In the genomic region with DNA sequence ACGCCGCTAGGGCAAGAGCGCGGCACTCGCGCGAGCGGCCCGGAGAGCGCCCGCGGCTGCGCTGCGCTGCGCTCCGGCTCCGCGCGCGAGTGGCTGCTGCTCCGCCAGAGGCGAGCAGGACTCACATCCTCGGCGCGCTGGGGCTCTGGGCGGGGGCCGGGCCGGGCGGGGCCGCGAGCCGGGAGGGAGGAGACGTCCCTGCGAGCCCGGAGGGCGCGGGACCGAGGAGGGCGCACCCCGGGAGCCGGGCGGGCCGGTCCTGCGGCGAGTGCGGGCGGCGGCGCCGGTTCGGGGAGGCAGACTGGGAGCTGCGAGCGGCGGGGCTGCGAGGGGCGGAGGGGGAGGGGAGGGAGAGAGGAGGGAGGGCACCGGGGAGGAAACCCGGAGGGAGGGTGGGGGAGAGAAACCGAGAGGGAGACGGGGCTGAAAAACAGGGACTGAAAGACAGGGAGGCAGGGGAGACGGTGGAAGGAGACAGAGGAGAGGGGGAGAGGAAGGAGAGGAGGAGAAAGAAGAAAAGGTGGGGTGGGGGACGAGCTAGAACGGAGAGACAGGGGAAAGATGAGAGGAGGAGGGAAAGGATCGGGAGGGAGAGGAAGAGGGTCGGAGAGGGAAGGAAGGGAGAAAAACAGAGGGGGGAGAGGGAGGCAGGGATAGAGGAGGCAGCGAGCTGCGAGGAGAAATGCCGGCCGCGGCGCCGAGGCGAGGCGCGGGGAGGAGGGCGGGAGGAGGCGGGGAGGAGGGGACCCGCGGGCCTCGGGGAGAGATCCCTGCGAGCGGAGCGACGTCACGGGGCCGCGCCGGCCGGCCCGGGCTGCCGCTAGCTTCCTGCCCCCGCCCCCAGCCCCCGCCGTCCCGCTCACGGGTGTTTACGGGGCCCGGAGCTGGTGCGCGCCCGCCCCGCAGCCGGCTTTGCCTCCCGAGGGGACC, we compare ENCODE assay signal across 1 cellular context.
TF ChIP-seq lines count a peak whose summit lies in the region.

CAMK2N1 (minus strand) TSS at position 684 of the 930 bp plus-strand sequence. CDS start 831 bp downstream, outside the sequence.

TF ChIP-seq in HepG2, 621 proteins besides CTCF, POLR2A, EP300 and RAD21 (continued from another document and continues in another):
- TF ChIP-seq TFDP1 (CRISPR knock-in tag; IDR thresholded peaks at IDR 0.05; ENCODE audit: borderline replicate concordance) (peak; percentile 16; the same call in 1 of the 2 replicates), HDAC1 (CRISPR knock-in tag; IDR thresholded peaks at IDR 0.05) (no peak; the same call in 1 of the 2 replicates), RFXAP (CRISPR knock-in tag; IDR thresholded peaks at IDR 0.05; ENCODE audit: borderline replicate concordance) (no peak), KLF9 (CRISPR knock-in tag; IDR thresholded peaks at IDR 0.05; ENCODE audit: low read depth) (no peak), SAP130 (CRISPR knock-in tag; IDR thresholded peaks at IDR 0.05; ENCODE audit: low read depth) (peak; percentile 62), PAX8 (CRISPR knock-in tag; IDR thresholded peaks at IDR 0.05; ENCODE audit: borderline replicate concordance) (no peak), ZNF430 (CRISPR knock-in tag; IDR thresholded peaks at IDR 0.05) (no peak), ZKSCAN8 (CRISPR knock-in tag; IDR thresholded peaks at IDR 0.05; ENCODE audit: borderline replicate concordance) (no peak), POGK (CRISPR knock-in tag; conservative IDR thresholded peaks at IDR 0.05) (peak; percentile 2; the same call in 1 of the 2 replicates), ZFP36L1 (CRISPR knock-in tag; IDR thresholded peaks at IDR 0.05) (no peak), CREB1 (IDR thresholded peaks at IDR 0.05) (0 out of 2 replicates have a peak, but pooled peaks have one; percentile 1), CREB1 (CRISPR knock-in tag; IDR thresholded peaks at IDR 0.05) (no peak), ZNF775 (CRISPR knock-in tag; IDR thresholded peaks at IDR 0.05; ENCODE audit: borderline replicate concordance) (no peak), SIX4 (CRISPR knock-in tag; IDR thresholded peaks at IDR 0.05) (no peak), EED (CRISPR knock-in tag; IDR thresholded peaks at IDR 0.05) (0 out of 2 replicates have a peak, but pooled peaks have one; percentile 20), NR2F6 (IDR thresholded peaks at IDR 0.05) (no peak), NR2F6 (CRISPR knock-in tag; IDR thresholded peaks at IDR 0.05) (no peak), TBX2 (CRISPR knock-in tag; IDR thresholded peaks at IDR 0.05; ENCODE audit: borderline replicate concordance) (peak; percentile 68; the same call in 1 of the 2 replicates), KLF11 (CRISPR knock-in tag; IDR thresholded peaks at IDR 0.05) (no peak), STAG1 (CRISPR knock-in tag; IDR thresholded peaks at IDR 0.05) (no peak), ZNF530 (CRISPR knock-in tag; IDR thresholded peaks at IDR 0.05; ENCODE audit: low read depth) (no peak), ZNF546 (CRISPR knock-in tag; conservative IDR thresholded peaks at IDR 0.05) (0 out of 2 replicates have a peak, but pooled peaks have one; percentile 29), ZBTB25 (CRISPR knock-in tag; IDR thresholded peaks at IDR 0.05) (0 out of 2 replicates have a peak, but pooled peaks have one; percentile 66), REL (CRISPR knock-in tag; conservative IDR thresholded peaks at IDR 0.05) (no peak), NR2C2 (CRISPR knock-in tag; IDR thresholded peaks at IDR 0.05; ENCODE audit: borderline replicate concordance) (no peak), TBL1XR1 (IDR thresholded peaks at IDR 0.05; ENCODE audit: borderline replicate concordance, low read length, partially characterized antibody) (no peak), ONECUT2 (CRISPR knock-in tag; IDR thresholded peaks at IDR 0.05) (no peak), ZNF598 (CRISPR knock-in tag; IDR thresholded peaks at IDR 0.05; ENCODE audit: borderline replicate concordance) (no peak), ARNT2 (CRISPR knock-in tag; IDR thresholded peaks at IDR 0.05; ENCODE audit: low read depth) (no peak), KAT7 (CRISPR knock-in tag; IDR thresholded peaks at IDR 0.05; ENCODE audit: borderline replicate concordance) (peak; percentile 76), HOXA7 (CRISPR knock-in tag; IDR thresholded peaks at IDR 0.05) (no peak), ZNF746 (CRISPR knock-in tag; IDR thresholded peaks at IDR 0.05) (no peak), SOX5 (CRISPR knock-in tag; IDR thresholded peaks at IDR 0.05; ENCODE audit: borderline replicate concordance) (no peak), SAFB2 (CRISPR knock-in tag; IDR thresholded peaks at IDR 0.05; ENCODE audit: borderline replicate concordance, low read depth) (0 out of 2 replicates have a peak, but pooled peaks have one; percentile 87), PAF1 (CRISPR knock-in tag; IDR thresholded peaks at IDR 0.05) (no peak)
- TF ChIP-seq, protein P1, sequence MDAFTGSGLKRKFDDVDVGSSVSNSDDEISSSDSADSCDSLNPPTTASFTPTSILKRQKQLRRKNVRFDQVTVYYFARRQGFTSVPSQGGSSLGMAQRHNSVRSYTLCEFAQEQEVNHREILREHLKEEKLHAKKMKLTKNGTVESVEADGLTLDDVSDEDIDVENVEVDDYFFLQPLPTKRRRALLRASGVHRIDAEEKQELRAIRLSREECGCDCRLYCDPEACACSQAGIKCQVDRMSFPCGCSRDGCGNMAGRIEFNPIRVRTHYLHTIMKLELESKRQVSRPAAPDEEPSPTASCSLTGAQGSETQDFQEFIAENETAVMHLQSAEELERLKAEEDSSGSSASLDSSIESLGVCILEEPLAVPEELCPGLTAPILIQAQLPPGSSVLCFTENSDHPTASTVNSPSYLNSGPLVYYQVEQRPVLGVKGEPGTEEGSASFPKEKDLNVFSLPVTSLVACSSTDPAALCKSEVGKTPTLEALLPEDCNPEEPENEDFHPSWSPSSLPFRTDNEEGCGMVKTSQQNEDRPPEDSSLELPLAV (CRISPR knock-in tag; conservative IDR thresholded peaks at IDR 0.05; ENCODE audit: low read depth): no peak
- TF ChIP-seq, protein P2, sequence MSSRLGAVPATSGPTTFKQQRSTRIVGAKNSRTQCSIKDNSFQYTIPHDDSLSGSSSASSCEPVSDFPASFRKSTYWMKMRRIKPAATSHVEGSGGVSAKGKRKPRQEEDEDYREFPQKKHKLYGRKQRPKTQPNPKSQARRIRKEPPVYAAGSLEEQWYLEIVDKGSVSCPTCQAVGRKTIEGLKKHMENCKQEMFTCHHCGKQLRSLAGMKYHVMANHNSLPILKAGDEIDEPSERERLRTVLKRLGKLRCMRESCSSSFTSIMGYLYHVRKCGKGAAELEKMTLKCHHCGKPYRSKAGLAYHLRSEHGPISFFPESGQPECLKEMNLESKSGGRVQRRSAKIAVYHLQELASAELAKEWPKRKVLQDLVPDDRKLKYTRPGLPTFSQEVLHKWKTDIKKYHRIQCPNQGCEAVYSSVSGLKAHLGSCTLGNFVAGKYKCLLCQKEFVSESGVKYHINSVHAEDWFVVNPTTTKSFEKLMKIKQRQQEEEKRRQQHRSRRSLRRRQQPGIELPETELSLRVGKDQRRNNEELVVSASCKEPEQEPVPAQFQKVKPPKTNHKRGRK (CRISPR knock-in tag; IDR thresholded peaks at IDR 0.05): 0 out of 2 replicates have a peak, but pooled peaks have one; percentile 45
- TF ChIP-seq, protein P3, sequence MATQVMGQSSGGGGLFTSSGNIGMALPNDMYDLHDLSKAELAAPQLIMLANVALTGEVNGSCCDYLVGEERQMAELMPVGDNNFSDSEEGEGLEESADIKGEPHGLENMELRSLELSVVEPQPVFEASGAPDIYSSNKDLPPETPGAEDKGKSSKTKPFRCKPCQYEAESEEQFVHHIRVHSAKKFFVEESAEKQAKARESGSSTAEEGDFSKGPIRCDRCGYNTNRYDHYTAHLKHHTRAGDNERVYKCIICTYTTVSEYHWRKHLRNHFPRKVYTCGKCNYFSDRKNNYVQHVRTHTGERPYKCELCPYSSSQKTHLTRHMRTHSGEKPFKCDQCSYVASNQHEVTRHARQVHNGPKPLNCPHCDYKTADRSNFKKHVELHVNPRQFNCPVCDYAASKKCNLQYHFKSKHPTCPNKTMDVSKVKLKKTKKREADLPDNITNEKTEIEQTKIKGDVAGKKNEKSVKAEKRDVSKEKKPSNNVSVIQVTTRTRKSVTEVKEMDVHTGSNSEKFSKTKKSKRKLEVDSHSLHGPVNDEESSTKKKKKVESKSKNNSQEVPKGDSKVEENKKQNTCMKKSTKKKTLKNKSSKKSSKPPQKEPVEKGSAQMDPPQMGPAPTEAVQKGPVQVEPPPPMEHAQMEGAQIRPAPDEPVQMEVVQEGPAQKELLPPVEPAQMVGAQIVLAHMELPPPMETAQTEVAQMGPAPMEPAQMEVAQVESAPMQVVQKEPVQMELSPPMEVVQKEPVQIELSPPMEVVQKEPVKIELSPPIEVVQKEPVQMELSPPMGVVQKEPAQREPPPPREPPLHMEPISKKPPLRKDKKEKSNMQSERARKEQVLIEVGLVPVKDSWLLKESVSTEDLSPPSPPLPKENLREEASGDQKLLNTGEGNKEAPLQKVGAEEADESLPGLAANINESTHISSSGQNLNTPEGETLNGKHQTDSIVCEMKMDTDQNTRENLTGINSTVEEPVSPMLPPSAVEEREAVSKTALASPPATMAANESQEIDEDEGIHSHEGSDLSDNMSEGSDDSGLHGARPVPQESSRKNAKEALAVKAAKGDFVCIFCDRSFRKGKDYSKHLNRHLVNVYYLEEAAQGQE (IDR thresholded peaks at IDR 0.05; ENCODE audit: borderline replicate concordance in 1 of 2, low read depth in 1 of 2, low read length in 2 of 2): peak in 1 of 2 experiments; percentile 55; a peak in 1 of 4 replicates
- TF ChIP-seq, protein P4, sequence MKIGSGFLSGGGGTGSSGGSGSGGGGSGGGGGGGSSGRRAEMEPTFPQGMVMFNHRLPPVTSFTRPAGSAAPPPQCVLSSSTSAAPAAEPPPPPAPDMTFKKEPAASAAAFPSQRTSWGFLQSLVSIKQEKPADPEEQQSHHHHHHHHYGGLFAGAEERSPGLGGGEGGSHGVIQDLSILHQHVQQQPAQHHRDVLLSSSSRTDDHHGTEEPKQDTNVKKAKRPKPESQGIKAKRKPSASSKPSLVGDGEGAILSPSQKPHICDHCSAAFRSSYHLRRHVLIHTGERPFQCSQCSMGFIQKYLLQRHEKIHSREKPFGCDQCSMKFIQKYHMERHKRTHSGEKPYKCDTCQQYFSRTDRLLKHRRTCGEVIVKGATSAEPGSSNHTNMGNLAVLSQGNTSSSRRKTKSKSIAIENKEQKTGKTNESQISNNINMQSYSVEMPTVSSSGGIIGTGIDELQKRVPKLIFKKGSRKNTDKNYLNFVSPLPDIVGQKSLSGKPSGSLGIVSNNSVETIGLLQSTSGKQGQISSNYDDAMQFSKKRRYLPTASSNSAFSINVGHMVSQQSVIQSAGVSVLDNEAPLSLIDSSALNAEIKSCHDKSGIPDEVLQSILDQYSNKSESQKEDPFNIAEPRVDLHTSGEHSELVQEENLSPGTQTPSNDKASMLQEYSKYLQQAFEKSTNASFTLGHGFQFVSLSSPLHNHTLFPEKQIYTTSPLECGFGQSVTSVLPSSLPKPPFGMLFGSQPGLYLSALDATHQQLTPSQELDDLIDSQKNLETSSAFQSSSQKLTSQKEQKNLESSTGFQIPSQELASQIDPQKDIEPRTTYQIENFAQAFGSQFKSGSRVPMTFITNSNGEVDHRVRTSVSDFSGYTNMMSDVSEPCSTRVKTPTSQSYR (CRISPR knock-in tag; IDR thresholded peaks at IDR 0.05; ENCODE audit: borderline replicate concordance): no peak; the same call in 1 of the 2 replicates
- TF ChIP-seq, protein P5, sequence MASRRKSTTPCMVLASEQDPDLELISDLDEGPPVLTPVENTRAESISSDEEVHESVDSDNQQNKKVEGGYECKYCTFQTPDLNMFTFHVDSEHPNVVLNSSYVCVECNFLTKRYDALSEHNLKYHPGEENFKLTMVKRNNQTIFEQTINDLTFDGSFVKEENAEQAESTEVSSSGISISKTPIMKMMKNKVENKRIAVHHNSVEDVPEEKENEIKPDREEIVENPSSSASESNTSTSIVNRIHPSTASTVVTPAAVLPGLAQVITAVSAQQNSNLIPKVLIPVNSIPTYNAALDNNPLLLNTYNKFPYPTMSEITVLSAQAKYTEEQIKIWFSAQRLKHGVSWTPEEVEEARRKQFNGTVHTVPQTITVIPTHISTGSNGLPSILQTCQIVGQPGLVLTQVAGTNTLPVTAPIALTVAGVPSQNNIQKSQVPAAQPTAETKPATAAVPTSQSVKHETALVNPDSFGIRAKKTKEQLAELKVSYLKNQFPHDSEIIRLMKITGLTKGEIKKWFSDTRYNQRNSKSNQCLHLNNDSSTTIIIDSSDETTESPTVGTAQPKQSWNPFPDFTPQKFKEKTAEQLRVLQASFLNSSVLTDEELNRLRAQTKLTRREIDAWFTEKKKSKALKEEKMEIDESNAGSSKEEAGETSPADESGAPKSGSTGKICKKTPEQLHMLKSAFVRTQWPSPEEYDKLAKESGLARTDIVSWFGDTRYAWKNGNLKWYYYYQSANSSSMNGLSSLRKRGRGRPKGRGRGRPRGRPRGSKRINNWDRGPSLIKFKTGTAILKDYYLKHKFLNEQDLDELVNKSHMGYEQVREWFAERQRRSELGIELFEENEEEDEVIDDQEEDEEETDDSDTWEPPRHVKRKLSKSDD (CRISPR knock-in tag; IDR thresholded peaks at IDR 0.05; ENCODE audit: low read depth): 0 out of 2 replicates have a peak, but pooled peaks have one; percentile 21
